Comparison of ENCODE assay signal across 7 cellular contexts in genomic region chr3:125356140-125357026, GRCh38. TPM values are rescaled to one million over a fixed set of nuclear protein-coding genes. Genes with fewer than 3 reads are reported as not detected.
DNase-seq lines count a peak whose midpoint lies in the region; ATAC-seq, FAIRE-seq and TF ChIP-seq lines count a peak whose summit lies in the region.

No MANE protein-coding gene starts in this region.

- H3K36me3 Mint-ChIP-seq in stimulated activated effector memory CD8-positive, alpha-beta T cell treated with anti-CD3 and anti-CD28 coated beads, Interleukin-12 subunit alpha, Interleukin-12 subunit beta, amount 100 ng/mL, for 72 hours = no peaks in the 10 kb centered on the region

- 0 out of 2 replicates have a peak, but pooled peaks cover 3% of the 10 kb centered on the region for H3K4me1 ChIP-seq in HEK293 (ENCODE audit: control insufficient read depth, insufficient read depth, low read length)
- H3K4me1 ChIP-seq in left ventricle myocardium inferior = peaks cover 95% of the 10 kb centered on the region
- peaks cover 0 to 2% of the 10 kb centered on the region in 2 donors for H3K4me1 ChIP-seq in small intestine (ENCODE audit: control insufficient read depth in 2 of 2, insufficient read depth in 1 of 2, low read depth in 1 of 2, low read length in 1 of 2)

- peaks cover 76% of the 10 kb centered on the region for H3K4me1 Mint-ChIP-seq in stimulated activated effector memory CD8-positive, alpha-beta T cell treated with anti-CD3 and anti-CD28 coated beads, Interleukin-12 subunit alpha, Interleukin-12 subunit beta, amount 100 ng/mL, for 72 hours

- H3K27ac Mint-ChIP-seq in stimulated activated effector memory CD8-positive, alpha-beta T cell treated with anti-CD3 and anti-CD28 coated beads, Interleukin-12 subunit alpha, Interleukin-12 subunit beta, amount 100 ng/mL, for 72 hours = peak overlapping the region; percentile 30

- no peaks in the 10 kb centered on the region for H3K9me3 Mint-ChIP-seq in stimulated activated effector memory CD8-positive, alpha-beta T cell treated with anti-CD3 and anti-CD28 coated beads, Interleukin-12 subunit alpha, Interleukin-12 subunit beta, amount 100 ng/mL, for 72 hours

- H3K36me3 ChIP-seq in HEK293 (ENCODE audit: control insufficient read depth in 2 of 2, insufficient read depth in 1 of 2, low read length in 2 of 2) (no peaks in the 10 kb centered on the region), SK-N-MC (ENCODE audit: insufficient read depth, low read length) (peaks cover 21% of the 10 kb centered on the region), left ventricle myocardium inferior (no peaks in the 10 kb centered on the region), small intestine (ENCODE audit: control insufficient read depth in 2 of 2, insufficient read depth in 2 of 2, low read length in 2 of 2) (no peaks in the 10 kb centered on the region)

- no peak for FAIRE-seq in small intestine (lab: Jason Lieb, UNC)

- intact Hi-C loops in left ventricle myocardium inferior (cut with micrococcal nuclease) = no loop called here

- no peak for TF ChIP-seq CTCF in HEK293 (tag by site-specific recombination; IDR thresholded peaks at IDR 0.05)
- no peak for TF ChIP-seq CTCF in left ventricle myocardium inferior (IDR thresholded peaks at IDR 0.05; ENCODE audit: borderline replicate concordance)

- no peak for DNase-seq in SK-N-MC (ENCODE audit: low read depth, low spot score)
- no peak for DNase-seq in left ventricle myocardium inferior
- no peak for DNase-seq in stimulated activated effector memory CD8-positive, alpha-beta T cell treated with anti-CD3 and anti-CD28 coated beads, Interleukin-12 subunit alpha, Interleukin-12 subunit beta, amount 100 ng/mL, for 72 hours (ENCODE audit: low spot score in 2 of 2)
- DNase-seq in small intestine = no peak
- DNase-seq in stimulated activated CD4-positive, alpha-beta T cell treated with anti-CD3 and anti-CD28 coated beads, Interleukin-2, amount 100 ng/mL, for 48 hours = no peak

- peak overlapping the region; percentile 79 for H3K9ac ChIP-seq in SK-N-MC (ENCODE audit: insufficient read length)

- no peaks in the 10 kb centered on the region for H3K9me3 ChIP-seq in HEK293 (ENCODE audit: control insufficient read depth, insufficient read depth, low read depth, low read length)
- H3K9me3 ChIP-seq in SK-N-MC (ENCODE audit: low read depth, low read length) = peaks cover 3% of the 10 kb centered on the region; the same call in 1 of the 2 replicates
- H3K9me3 ChIP-seq in left ventricle myocardium inferior (replicated peaks) = no peaks in the 10 kb centered on the region
- no peaks in the 10 kb centered on the region for H3K9me3 ChIP-seq in small intestine (ENCODE audit: control insufficient read depth, low read depth)

- WGBS in small intestine, 3 donors = 37 to 44% (median 40%) methylated on average over 5 of the region's 5 CpGs

- peak overlapping the region; percentile 54 for H3K4me3 ChIP-seq in HEK293 (ENCODE audit: low read depth, low read length)
- H3K4me3 ChIP-seq in SK-N-MC = peak overlapping the region; percentile 82
- peak overlapping the region; percentile 73 for H3K4me3 ChIP-seq in left ventricle myocardium inferior
- H3K4me3 ChIP-seq in small intestine (ENCODE audit: low read depth in 1 of 2, low read length in 2 of 2) = peak overlapping the region in 1 of 2 donors; percentile 42

- peak overlapping the region; percentile 63 for H3K4me3 Mint-ChIP-seq in stimulated activated effector memory CD8-positive, alpha-beta T cell treated with anti-CD3 and anti-CD28 coated beads, Interleukin-12 subunit alpha, Interleukin-12 subunit beta, amount 100 ng/mL, for 72 hours

- H3K27ac ChIP-seq in HEK293 (ENCODE audit: extremely low read depth, low read depth, low read length) (peak overlapping the region; percentile 8; the same call in 1 of the 2 replicates), SK-N-MC (peak overlapping the region; percentile 35), left ventricle myocardium inferior (replicated peaks) (peak overlapping the region; percentile 87), small intestine (ENCODE audit: low read depth in 1 of 2, low read length in 1 of 2) (no peak overlapping the region)

- POLR2A ChIA-PET in HEK293 (lab: Yijun Ruan, JAX) = interaction anchor here (0.5 kb wide), 1 partner anchor 89 kb away, joined by 3 read pairs; no protein-coding TSS in a partner anchor

- no peak for ATAC-seq in stimulated activated effector memory CD8-positive, alpha-beta T cell treated with anti-CD3 and anti-CD28 coated beads, Interleukin-12 subunit alpha, Interleukin-12 subunit beta, amount 100 ng/mL, for 72 hours
- ATAC-seq in GM19324 (IDR thresholded peaks at IDR 0.05; ENCODE audit: low FRiP score, unreplicated experiment) = no peak

- CTCF ChIA-PET in HEK293 (lab: Yijun Ruan, JAX) = interaction anchor here (0.5 to 1.0 kb wide), 2 partner anchors 12 to 1676 kb away, joined by 3 to 5 read pairs; no protein-coding TSS in a partner anchor

- H3K27me3 ChIP-seq in left ventricle myocardium inferior (ENCODE audit: low read depth) = no peaks in the 10 kb centered on the region
- no peaks in the 10 kb centered on the region for H3K27me3 ChIP-seq in small intestine (ENCODE audit: control insufficient read depth in 2 of 2, insufficient read depth in 2 of 2, low read length in 2 of 2)

TF ChIP-seq in HEK293, 187 proteins besides CTCF, POLR2A, EP300 and RAD21:
- no peak for TF ChIP-seq ZBTB17 (tag by site-specific recombination; IDR thresholded peaks at IDR 0.05)
- TF ChIP-seq KLF1 (tag by site-specific recombination; IDR thresholded peaks at IDR 0.05) = no peak
- no peak for TF ChIP-seq ZSCAN23 (tag by site-specific recombination; IDR thresholded peaks at IDR 0.05)
- no peak for TF ChIP-seq ZNF777 (tag by site-specific recombination; IDR thresholded peaks at IDR 0.05; ENCODE audit: borderline replicate concordance)
- no peak for TF ChIP-seq HOXC10 (CRISPR knock-in tag; IDR thresholded peaks at IDR 0.05)
- TF ChIP-seq RBAK (tag by site-specific recombination; IDR thresholded peaks at IDR 0.05) = no peak
- TF ChIP-seq ZNF623 (tag by site-specific recombination; IDR thresholded peaks at IDR 0.05) = no peak
- TF ChIP-seq ZNF558 (tag by site-specific recombination; IDR thresholded peaks at IDR 0.05) = no peak
TF ChIP-seq in HEK293: peak in this region for 0.

RNA-seq across cellular contexts. Expression of gene ZNF148, which starts 18.7 kb away (rescaled TPM):
- 45.7 TPM for total RNA-seq in left ventricle myocardium inferior
- 1 to 10 TPM; 4.6 to 6.5 (median 4.7) TPM for polyA plus RNA-seq in small intestine

Comparison
In these comparisons a context has a peak if more than half of its experiments do, and no peak if none do; other contexts are left out.
1. H3K27ac ChIP-seq: peak in HEK293 (single experiment), SK-N-MC (single experiment) and left ventricle myocardium inferior (single experiment); none in small intestine (0 of 2).